In genomic region chr6:143675327-143675900, GRCh38 we compare ENCODE assay signal across 13 cellular contexts. TPM values are rescaled to one million over a fixed set of nuclear protein-coding genes. Genes with fewer than 3 reads are reported as not detected.
DNase-seq lines count a peak whose midpoint lies in the region; ATAC-seq and TF ChIP-seq lines count a peak whose summit lies in the region.
"Had no signal": no experiment of that assay in that cellular context is flagged by ENCODE, and none has a peak within 500 bp of the region (broad histone marks: within the 10 kb centered on the region; RNA-seq: fewer than 3 reads in every experiment).

No MANE protein-coding gene starts in this region.

- no TSS peak for BruUV-seq in mammary epithelial cell (replicated peaks; lab: Mats Ljungman, UMichigan)

- H3K27ac Mint-ChIP-seq in type B pancreatic cell: peak overlapping the region; percentile 99
- H3K27ac Mint-ChIP-seq in activated naive CD4-positive, alpha-beta T cell treated with anti-CD3 and anti-CD28 coated beads, Interleukin-2, amount 10 ng/mL, durations not matched to agents 7 days and 5 days: no peak overlapping the region

- WGBS in mammary epithelial cell (ENCODE audit: low coverage, missing lambda C conversion rate): 96% methylated on average over 2 of the region's 2 CpGs
- WGBS in mesodermal cell (ENCODE audit: insufficient coverage in 2 of 2), 2 experiments: 69 to 100% methylated on average over 1 to 2 of the region's 2 CpGs

- H3K4me3 ChIP-seq in HUES6 (ENCODE audit: low read depth, low read length): peak overlapping the region; percentile 14; the same call in 1 of the 2 replicates
- H3K4me3 ChIP-seq in mammary epithelial cell (replicated peaks in 1 of 3; ENCODE audit: insufficient read depth in 1 of 3, low read depth in 2 of 3, low read length in 3 of 3): no peak overlapping the region
- no peak overlapping the region for H3K4me3 ChIP-seq in mesodermal cell (ENCODE audit: extremely low read depth, insufficient read depth, low read length, poor library complexity, severe bottlenecking)
- H3K4me3 ChIP-seq: colonic mucosa, prostate gland had no signal

- H3K27me3 ChIP-seq in HUES6 (ENCODE audit: control insufficient read depth, insufficient read depth, low read length): no peaks in the 10 kb centered on the region
- no peaks in the 10 kb centered on the region for H3K27me3 ChIP-seq in mammary epithelial cell (ENCODE audit: insufficient read depth, low read length)
- H3K27me3 ChIP-seq: colonic mucosa had no signal

- no peak for DNase-seq in mammary epithelial cell
- no peak for DNase-seq in type B pancreatic cell (ENCODE audit: extremely low spot score, unreplicated experiment)
- no peak for DNase-seq in NCI-H748 treated with DMSO at 0.1 percent for 48 hours (lab: John Stamatoyannopoulos, UW)
- no peak for DNase-seq in activated naive CD4-positive, alpha-beta T cell treated with anti-CD3 and anti-CD28 coated beads, Interleukin-2, amount 10 ng/mL, durations not matched to agents 7 days and 5 days
- DNase-seq: C1 segment of cervical spinal cord, colonic mucosa, DMS53, left cardiac atrium, WERI-Rb-1 had no signal

- intact Hi-C loops in mammary epithelial cell (cut with micrococcal nuclease): loop anchor here (5.0 kb wide), 3 partner anchors 83 to 332 kb away; partner anchors contain the start of gene PLAGL1

- no peak overlapping the region for H2AFZ ChIP-seq in mammary epithelial cell (ENCODE audit: low read depth, low read length)

- no peaks in the 10 kb centered on the region for H3K36me3 ChIP-seq in HUES6 (ENCODE audit: control insufficient read depth, insufficient read depth, low read length)
- no peaks in the 10 kb centered on the region for H3K36me3 ChIP-seq in mammary epithelial cell (ENCODE audit: insufficient read depth, low read length)
- H3K36me3 ChIP-seq in mesodermal cell (ENCODE audit: control insufficient read depth, insufficient read depth, low read length): no peaks in the 10 kb centered on the region
- H3K36me3 ChIP-seq: colonic mucosa, prostate gland, WERI-Rb-1 had no signal

- H3K9me3 Mint-ChIP-seq in type B pancreatic cell: peaks cover 6% of the 10 kb centered on the region
- H3K9me3 Mint-ChIP-seq in activated naive CD4-positive, alpha-beta T cell treated with anti-CD3 and anti-CD28 coated beads, Interleukin-2, amount 10 ng/mL, durations not matched to agents 7 days and 5 days: no peaks in the 10 kb centered on the region

- H3K4me1 ChIP-seq in HUES6 (ENCODE audit: control insufficient read depth, insufficient read depth, low read length) (peaks cover 49% of the 10 kb centered on the region), mammary epithelial cell (ENCODE audit: insufficient read depth, low read length) (peaks cover 38% of the 10 kb centered on the region), mesodermal cell (ENCODE audit: control insufficient read depth, insufficient read depth, low read length, poor library complexity, severe bottlenecking) (peaks cover 42% of the 10 kb centered on the region)
- H3K4me1 ChIP-seq: colonic mucosa, prostate gland had no signal

- no peak for ATAC-seq in GM19023 (IDR thresholded peaks at IDR 0.05; ENCODE audit: unreplicated experiment)
- ATAC-seq: left cardiac atrium had no signal

- H4K20me1 ChIP-seq in mammary epithelial cell (ENCODE audit: insufficient read depth, low read length): no peaks in the 10 kb centered on the region

- no peak for TF ChIP-seq CTCF in mammary epithelial cell (conservative IDR thresholded peaks at IDR 0.05 in 1 of 2, IDR thresholded peaks at IDR 0.05 in 1 of 2; ENCODE audit: extremely low read depth in 1 of 2, insufficient read depth in 1 of 2, low read depth in 1 of 2, low read length in 2 of 2)
- TF ChIP-seq CTCF in type B pancreatic cell (conservative IDR thresholded peaks at IDR 0.05): no peak

- H3K27ac ChIP-seq in HUES6 (ENCODE audit: low read depth, low read length): peak overlapping the region; percentile 32; the same call in 1 of the 2 replicates
- peak overlapping the region; percentile 31 for H3K27ac ChIP-seq in mammary epithelial cell (ENCODE audit: insufficient read depth, low read depth, low read length)
- H3K27ac ChIP-seq in mesodermal cell (ENCODE audit: low read depth, low read length, severe bottlenecking): peak overlapping the region; percentile 43
- H3K27ac ChIP-seq: colonic mucosa, prostate gland, WERI-Rb-1 had no signal

- in situ Hi-C loops in mammary epithelial cell (cut with MboI; ENCODE audit: low sequenced_read_pairs in 2 of 2): no loop called here

- H3K79me2 ChIP-seq in mammary epithelial cell (ENCODE audit: insufficient read depth, low read length): peaks cover 25% of the 10 kb centered on the region

- H3K4me3 Mint-ChIP-seq in type B pancreatic cell: peak overlapping the region; percentile 67
- H3K4me3 Mint-ChIP-seq in activated naive CD4-positive, alpha-beta T cell treated with anti-CD3 and anti-CD28 coated beads, Interleukin-2, amount 10 ng/mL, durations not matched to agents 7 days and 5 days: no peak overlapping the region

- no peaks in the 10 kb centered on the region for H3K9me3 ChIP-seq in HUES6 (ENCODE audit: control insufficient read depth, insufficient read depth, low read depth, low read length)
- no peaks in the 10 kb centered on the region for H3K9me3 ChIP-seq in mammary epithelial cell (replicated peaks; ENCODE audit: insufficient read depth, low read length)
- no peaks in the 10 kb centered on the region for H3K9me3 ChIP-seq in mesodermal cell (ENCODE audit: control insufficient read depth, low read length)
- H3K9me3 ChIP-seq: colonic mucosa, prostate gland had no signal

- H3K9ac ChIP-seq in HUES6 (ENCODE audit: low read length) (no peak overlapping the region), mammary epithelial cell (ENCODE audit: insufficient read depth, low read length) (no peak overlapping the region)

- H3K36me3 Mint-ChIP-seq in type B pancreatic cell: no peaks in the 10 kb centered on the region
- H3K36me3 Mint-ChIP-seq in activated naive CD4-positive, alpha-beta T cell treated with anti-CD3 and anti-CD28 coated beads, Interleukin-2, amount 10 ng/mL, durations not matched to agents 7 days and 5 days: no peaks in the 10 kb centered on the region

- CTCF ChIA-PET in mammary epithelial cell (lab: Charles Lee; ENCODE audit: low non-redundant PET): no interaction called here
- CTCF ChIA-PET in activated naive CD4-positive, alpha-beta T cell treated with anti-CD3 and anti-CD28 coated beads, Interleukin-2, amount 10 ng/mL, durations not matched to agents 7 days and 5 days (lab: Charles Lee): no interaction called here

- dilution Hi-C loops in mammary epithelial cell (cut with HindIII; ENCODE audit: low sequenced_read_pairs): no loop called here

- no peaks in the 10 kb centered on the region for H3K27me3 Mint-ChIP-seq in type B pancreatic cell
- H3K27me3 Mint-ChIP-seq in activated naive CD4-positive, alpha-beta T cell treated with anti-CD3 and anti-CD28 coated beads, Interleukin-2, amount 10 ng/mL, durations not matched to agents 7 days and 5 days: peaks cover 29% of the 10 kb centered on the region

- peak overlapping the region; percentile 32 for H3K4me2 ChIP-seq in mammary epithelial cell (ENCODE audit: insufficient read depth, low read depth, low read length)

- peaks cover 52% of the 10 kb centered on the region for H3K4me1 Mint-ChIP-seq in type B pancreatic cell (ENCODE audit: unreplicated experiment)
- H3K4me1 Mint-ChIP-seq in activated naive CD4-positive, alpha-beta T cell treated with anti-CD3 and anti-CD28 coated beads, Interleukin-2, amount 10 ng/mL, durations not matched to agents 7 days and 5 days: peaks cover 12% of the 10 kb centered on the region

RNA-seq across cellular contexts. Expression of gene PHACTR2, which starts 2.4 kb away (rescaled TPM):
- total RNA-seq in mammary epithelial cell (10 to 100 TPM; 24.3 to 32.1 TPM), type B pancreatic cell (ENCODE audit: low replicate concordance) (59.2 and 69.9 TPM in 2 replicates)
- 15.0 TPM for polyA plus RNA-seq in mammary epithelial cell
- polyA minus RNA-seq in mammary epithelial cell: 17.5 TPM
- 45.3 TPM for polyA plus RNA-seq in mesodermal cell (2013, experiment 1 of 2)
- 46.4 TPM for polyA plus RNA-seq in mesodermal cell (2013, experiment 2 of 2)
